19 cellular contexts compared by ENCODE assay signal in the genomic region with DNA sequence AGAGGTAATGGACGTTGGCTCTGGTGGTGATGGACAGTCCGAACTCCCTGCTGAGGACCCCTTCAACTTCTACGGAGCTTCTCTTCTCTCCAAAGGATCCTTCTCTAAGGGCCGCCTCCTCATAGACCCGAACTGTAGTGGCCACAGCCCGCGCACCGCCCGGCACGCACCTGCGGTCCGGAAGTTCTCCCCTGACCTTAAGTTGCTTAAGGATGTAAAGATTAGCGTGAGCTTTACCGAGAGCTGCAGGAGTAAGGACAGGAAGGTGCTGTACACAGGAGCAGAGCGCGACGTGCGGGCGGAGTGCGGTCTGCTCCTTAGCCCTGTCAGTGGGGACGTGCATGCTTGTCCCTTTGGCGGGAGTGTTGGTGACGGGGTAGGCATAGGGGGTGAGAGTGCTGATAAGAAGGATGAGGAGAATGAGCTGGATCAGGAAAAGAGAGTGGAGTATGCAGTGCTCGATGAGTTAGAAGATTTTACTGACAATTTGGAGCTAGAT. TPM values are rescaled to one million over a fixed set of nuclear protein-coding genes. Genes with fewer than 3 reads are reported as not detected.
DNase-seq lines count a peak whose midpoint lies in the region; ATAC-seq and TF ChIP-seq lines count a peak whose summit lies in the region.
"Had no signal": no experiment of that assay in that cellular context is flagged by ENCODE, and none has a peak within 500 bp of the region (broad histone marks: within the 10 kb centered on the region; RNA-seq: fewer than 3 reads in every experiment).

No MANE protein-coding gene starts in this region.

- H3K36me3 Mint-ChIP-seq in CD8-positive, alpha-beta memory T cell = peaks cover 18 to 58% (median 28%) of the 10 kb centered on the region in 3 donors
- H3K36me3 Mint-ChIP-seq in T-helper 17 cell (ENCODE audit: low read depth) = peaks cover 13% of the 10 kb centered on the region
- peaks cover 60% of the 10 kb centered on the region for H3K36me3 Mint-ChIP-seq in endothelial cell (ENCODE audit: low read depth, unreplicated experiment)

- H3K27me3 ChIP-seq in CD8-positive, alpha-beta memory T cell (ENCODE audit: insufficient read depth, low read length, poor library complexity, severe bottlenecking) = no peaks in the 10 kb centered on the region
- no peaks in the 10 kb centered on the region for H3K27me3 ChIP-seq in osteoblast (ENCODE audit: insufficient read depth, low read length)

- peaks cover 57% of the 10 kb centered on the region for H3K36me3 ChIP-seq in CD8-positive, alpha-beta memory T cell (ENCODE audit: insufficient read depth, low read length)
- H3K36me3 ChIP-seq in osteoblast (ENCODE audit: insufficient read depth, low read length) = peaks cover 56% of the 10 kb centered on the region

- no peaks in the 10 kb centered on the region for H3K9me3 ChIP-seq in CD8-positive, alpha-beta memory T cell (ENCODE audit: low read length)
- no peaks in the 10 kb centered on the region for H3K9me3 ChIP-seq in T-helper 17 cell (ENCODE audit: control insufficient read depth, low read length, poor library complexity, severe bottlenecking)
- H3K9me3 ChIP-seq in osteoblast (ENCODE audit: low read depth, low read length) = no peaks in the 10 kb centered on the region

- no peak for DNase-seq in CD8-positive, alpha-beta memory T cell
- no peak for DNase-seq in T-helper 17 cell
- DNase-seq in endothelial cell (ENCODE audit: low spot score) = no peak
- DNase-seq in osteoblast (ENCODE audit: insufficient read length, low spot score, missing footprints) = peak; percentile 37
- DNase-seq in dermis blood vessel endothelial cell = no peak
- no peak for DNase-seq in stimulated activated naive CD8-positive, alpha-beta T cell treated with anti-CD3 and anti-CD28 coated beads, Interleukin-15, Interleukin-2, amounts not matched to agents 100 U/mL and 50 U/mL, for 24 hours
- DNase-seq: ACHN, AML-193, DMS53, KBM-7, NCI-H1436, NCI-H2029, NCI-H2171 treated with DMSO at 0.1 percent for 48 hours, NCI-H446 treated with DMSO at 0.1 percent for 48 hours, NCI-H748 treated with DMSO at 0.1 percent for 48 hours, RPMI8226 had no signal

- H3K4me3 ChIP-seq in CD8-positive, alpha-beta memory T cell (ENCODE audit: low read length) = no peak overlapping the region
- no peak overlapping the region for H3K4me3 ChIP-seq in osteoblast (ENCODE audit: insufficient read depth, low read length)

- no peaks in the 10 kb centered on the region for H3K9me3 Mint-ChIP-seq in CD8-positive, alpha-beta memory T cell
- no peaks in the 10 kb centered on the region for H3K9me3 Mint-ChIP-seq in endothelial cell (ENCODE audit: unreplicated experiment)

- POLR2A ChIA-PET in CD8-positive, alpha-beta memory T cell (lab: Charles Lee) = interaction anchor here (0.7 kb wide), 1 partner anchor 67 kb away, joined by 8 read pairs; no protein-coding TSS in a partner anchor

- peaks cover 79% of the 10 kb centered on the region for H3K4me1 ChIP-seq in CD8-positive, alpha-beta memory T cell (ENCODE audit: insufficient read depth, low read length)
- H3K4me1 ChIP-seq in osteoblast (ENCODE audit: insufficient read depth, low read length) = peaks cover 19% of the 10 kb centered on the region

- no peak for ATAC-seq in T-helper 17 cell
- ATAC-seq in GM21423 (IDR thresholded peaks at IDR 0.05; ENCODE audit: unreplicated experiment) = no peak
- no peak for ATAC-seq in GM18517 (IDR thresholded peaks at IDR 0.05; ENCODE audit: unreplicated experiment)
- no peak for ATAC-seq in stimulated activated naive CD8-positive, alpha-beta T cell treated with anti-CD3 and anti-CD28 coated beads, Interleukin-15, Interleukin-2, amounts not matched to agents 100 U/mL and 50 U/mL, for 24 hours
- ATAC-seq: HCT116 had no signal

- peaks cover 83 to 95% (median 89%) of the 10 kb centered on the region in 3 donors for H3K4me1 Mint-ChIP-seq in CD8-positive, alpha-beta memory T cell
- peaks cover 43% of the 10 kb centered on the region for H3K4me1 Mint-ChIP-seq in T-helper 17 cell
- H3K4me1 Mint-ChIP-seq in endothelial cell (ENCODE audit: unreplicated experiment) = peaks cover 32% of the 10 kb centered on the region

- peak overlapping the region in 5 of 8 donors; percentile 13 to 71 (median 33) for H3K27ac Mint-ChIP-seq in CD8-positive, alpha-beta memory T cell
- H3K27ac Mint-ChIP-seq in T-helper 17 cell (peak overlapping the region; percentile 34), endothelial cell (ENCODE audit: unreplicated experiment) (peak overlapping the region; percentile 72)

- H3K27ac ChIP-seq in CD8-positive, alpha-beta memory T cell (ENCODE audit: low read depth, low read length) = peak overlapping the region; percentile 11
- H3K27ac ChIP-seq in osteoblast (ENCODE audit: low read depth, low read length) = no peak overlapping the region

- H3K79me2 ChIP-seq in osteoblast (ENCODE audit: insufficient read depth, low read length) = peaks cover 91% of the 10 kb centered on the region

- no peak overlapping the region for H3K4me3 Mint-ChIP-seq in CD8-positive, alpha-beta memory T cell
- no peak overlapping the region for H3K4me3 Mint-ChIP-seq in T-helper 17 cell
- H3K4me3 Mint-ChIP-seq in endothelial cell (ENCODE audit: unreplicated experiment) = peak overlapping the region; percentile 70

- CTCF ChIA-PET in CD8-positive, alpha-beta memory T cell (lab: Charles Lee) = no interaction called here

- peaks cover 0 to 5% of the 10 kb centered on the region in 2 donors for H3K27me3 Mint-ChIP-seq in CD8-positive, alpha-beta memory T cell
- H3K27me3 Mint-ChIP-seq in T-helper 17 cell (no peaks in the 10 kb centered on the region), endothelial cell (ENCODE audit: unreplicated experiment) (peaks cover 17% of the 10 kb centered on the region)

- TF ChIP-seq CTCF in endothelial cell (IDR thresholded peaks at IDR 0.05; ENCODE audit: unreplicated experiment) = no peak
- TF ChIP-seq CTCF in osteoblast (IDR thresholded peaks at IDR 0.05; ENCODE audit: extremely low read depth, low read depth, low read length) = no peak

- H3K4me2 ChIP-seq in osteoblast (ENCODE audit: insufficient read depth, low read length) = no peak overlapping the region

- H2AFZ ChIP-seq in osteoblast (ENCODE audit: low read length) = no peak overlapping the region

- peaks cover 58% of the 10 kb centered on the region for H4K20me1 ChIP-seq in osteoblast (ENCODE audit: insufficient read depth, low read length)

RNA-seq across cellular contexts. Expression of a gene that starts 6.1 kb away (rescaled TPM):
- 10 to 100 TPM; 68.6 to 73.8 TPM for total RNA-seq in CD8-positive, alpha-beta memory T cell
- 10.6 TPM for polyA plus RNA-seq in CD8-positive, alpha-beta memory T cell
- total RNA-seq in T-helper 17 cell (10 to 100 TPM; 32.0 to 37.9 TPM), endothelial cell (ENCODE audit: unreplicated experiment) (46.6 TPM), osteoblast (25.9 and 44.2 TPM in 2 replicates), dermis blood vessel endothelial cell (30.2 and 30.3 TPM in 2 replicates)

RNA-seq across cellular contexts. Expression of a gene that starts 29.8 kb away (rescaled TPM):
- 100 to 1,000 TPM; 436 to 459 TPM for total RNA-seq in CD8-positive, alpha-beta memory T cell
- polyA plus RNA-seq in CD8-positive, alpha-beta memory T cell = 102 TPM
- total RNA-seq in T-helper 17 cell = 10 to 100 TPM; 65.7 to 75.2 TPM
- 142 TPM for total RNA-seq in endothelial cell (ENCODE audit: unreplicated experiment)
- 78.4 and 85.8 TPM in 2 replicates for total RNA-seq in osteoblast
- 239 and 338 TPM in 2 replicates for total RNA-seq in dermis blood vessel endothelial cell

RNA-seq across cellular contexts. Expression of a gene that starts 30.9 kb away (rescaled TPM):
- 100 to 1,000 TPM; 108 to 121 TPM for total RNA-seq in CD8-positive, alpha-beta memory T cell
- 35.6 TPM for polyA plus RNA-seq in CD8-positive, alpha-beta memory T cell
- total RNA-seq in T-helper 17 cell (10 to 100 TPM; 77.1 to 85.5 TPM), endothelial cell (ENCODE audit: unreplicated experiment) (44.8 TPM), osteoblast (35.9 and 43.8 TPM in 2 replicates), dermis blood vessel endothelial cell (39.9 and 48.8 TPM in 2 replicates)

RNA-seq across cellular contexts. Expression of a gene that starts 45.5 kb away (rescaled TPM):
- total RNA-seq in CD8-positive, alpha-beta memory T cell = 10 to 100 TPM; 74.7 to 80.7 TPM
- polyA plus RNA-seq in CD8-positive, alpha-beta memory T cell = 4.4 TPM
- total RNA-seq in T-helper 17 cell (10 to 100 TPM; 60.1 to 75.8 TPM), endothelial cell (ENCODE audit: unreplicated experiment) (118 TPM), osteoblast (9.8 and 11.8 TPM in 2 replicates), dermis blood vessel endothelial cell (9.0 and 20.4 TPM in 2 replicates)
